ENCODE assay signal across 1 cellular context in the genomic region with DNA sequence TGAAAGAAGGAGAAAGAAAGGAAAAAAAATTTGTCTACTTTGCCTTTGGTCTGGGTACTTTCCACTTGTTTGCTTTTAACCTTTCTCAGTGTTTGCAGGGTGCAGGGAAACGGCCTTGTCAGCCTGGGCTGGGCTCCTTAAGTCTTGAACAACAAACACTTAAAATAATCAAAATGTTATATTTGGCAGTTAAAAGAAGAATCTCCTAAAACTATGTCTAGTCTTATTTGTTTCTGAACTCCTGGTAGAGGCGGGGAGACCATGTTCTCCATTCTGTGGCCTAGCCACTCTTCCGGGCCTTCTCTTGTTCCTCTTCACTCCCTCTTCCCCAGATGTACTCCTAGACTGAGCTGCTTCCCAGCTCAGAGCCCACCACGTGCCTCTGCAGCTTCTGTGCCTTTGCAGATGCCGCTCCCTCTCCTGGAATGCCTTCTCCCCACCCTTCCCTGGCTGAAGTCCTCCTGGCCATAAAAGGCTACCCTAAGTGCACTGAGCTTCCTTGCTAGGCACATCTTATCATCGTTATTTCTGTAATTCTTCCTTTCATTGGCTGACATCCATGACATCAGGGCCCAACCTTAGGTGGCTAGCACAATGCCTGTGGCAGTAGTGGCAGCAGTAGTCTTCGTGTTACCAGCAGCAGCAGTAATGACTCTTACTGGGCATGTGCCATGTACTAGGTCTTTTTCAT.
A peak's percentile ranks its signal among the peaks of the same experiment; 100 is the strongest.
TF ChIP-seq lines count a peak whose summit lies in the region.

No MANE protein-coding gene starts in this region.

TF ChIP-seq in H1, 55 proteins besides CTCF, POLR2A, EP300 and RAD21 (continued from another document):
- TF ChIP-seq, protein P1, sequence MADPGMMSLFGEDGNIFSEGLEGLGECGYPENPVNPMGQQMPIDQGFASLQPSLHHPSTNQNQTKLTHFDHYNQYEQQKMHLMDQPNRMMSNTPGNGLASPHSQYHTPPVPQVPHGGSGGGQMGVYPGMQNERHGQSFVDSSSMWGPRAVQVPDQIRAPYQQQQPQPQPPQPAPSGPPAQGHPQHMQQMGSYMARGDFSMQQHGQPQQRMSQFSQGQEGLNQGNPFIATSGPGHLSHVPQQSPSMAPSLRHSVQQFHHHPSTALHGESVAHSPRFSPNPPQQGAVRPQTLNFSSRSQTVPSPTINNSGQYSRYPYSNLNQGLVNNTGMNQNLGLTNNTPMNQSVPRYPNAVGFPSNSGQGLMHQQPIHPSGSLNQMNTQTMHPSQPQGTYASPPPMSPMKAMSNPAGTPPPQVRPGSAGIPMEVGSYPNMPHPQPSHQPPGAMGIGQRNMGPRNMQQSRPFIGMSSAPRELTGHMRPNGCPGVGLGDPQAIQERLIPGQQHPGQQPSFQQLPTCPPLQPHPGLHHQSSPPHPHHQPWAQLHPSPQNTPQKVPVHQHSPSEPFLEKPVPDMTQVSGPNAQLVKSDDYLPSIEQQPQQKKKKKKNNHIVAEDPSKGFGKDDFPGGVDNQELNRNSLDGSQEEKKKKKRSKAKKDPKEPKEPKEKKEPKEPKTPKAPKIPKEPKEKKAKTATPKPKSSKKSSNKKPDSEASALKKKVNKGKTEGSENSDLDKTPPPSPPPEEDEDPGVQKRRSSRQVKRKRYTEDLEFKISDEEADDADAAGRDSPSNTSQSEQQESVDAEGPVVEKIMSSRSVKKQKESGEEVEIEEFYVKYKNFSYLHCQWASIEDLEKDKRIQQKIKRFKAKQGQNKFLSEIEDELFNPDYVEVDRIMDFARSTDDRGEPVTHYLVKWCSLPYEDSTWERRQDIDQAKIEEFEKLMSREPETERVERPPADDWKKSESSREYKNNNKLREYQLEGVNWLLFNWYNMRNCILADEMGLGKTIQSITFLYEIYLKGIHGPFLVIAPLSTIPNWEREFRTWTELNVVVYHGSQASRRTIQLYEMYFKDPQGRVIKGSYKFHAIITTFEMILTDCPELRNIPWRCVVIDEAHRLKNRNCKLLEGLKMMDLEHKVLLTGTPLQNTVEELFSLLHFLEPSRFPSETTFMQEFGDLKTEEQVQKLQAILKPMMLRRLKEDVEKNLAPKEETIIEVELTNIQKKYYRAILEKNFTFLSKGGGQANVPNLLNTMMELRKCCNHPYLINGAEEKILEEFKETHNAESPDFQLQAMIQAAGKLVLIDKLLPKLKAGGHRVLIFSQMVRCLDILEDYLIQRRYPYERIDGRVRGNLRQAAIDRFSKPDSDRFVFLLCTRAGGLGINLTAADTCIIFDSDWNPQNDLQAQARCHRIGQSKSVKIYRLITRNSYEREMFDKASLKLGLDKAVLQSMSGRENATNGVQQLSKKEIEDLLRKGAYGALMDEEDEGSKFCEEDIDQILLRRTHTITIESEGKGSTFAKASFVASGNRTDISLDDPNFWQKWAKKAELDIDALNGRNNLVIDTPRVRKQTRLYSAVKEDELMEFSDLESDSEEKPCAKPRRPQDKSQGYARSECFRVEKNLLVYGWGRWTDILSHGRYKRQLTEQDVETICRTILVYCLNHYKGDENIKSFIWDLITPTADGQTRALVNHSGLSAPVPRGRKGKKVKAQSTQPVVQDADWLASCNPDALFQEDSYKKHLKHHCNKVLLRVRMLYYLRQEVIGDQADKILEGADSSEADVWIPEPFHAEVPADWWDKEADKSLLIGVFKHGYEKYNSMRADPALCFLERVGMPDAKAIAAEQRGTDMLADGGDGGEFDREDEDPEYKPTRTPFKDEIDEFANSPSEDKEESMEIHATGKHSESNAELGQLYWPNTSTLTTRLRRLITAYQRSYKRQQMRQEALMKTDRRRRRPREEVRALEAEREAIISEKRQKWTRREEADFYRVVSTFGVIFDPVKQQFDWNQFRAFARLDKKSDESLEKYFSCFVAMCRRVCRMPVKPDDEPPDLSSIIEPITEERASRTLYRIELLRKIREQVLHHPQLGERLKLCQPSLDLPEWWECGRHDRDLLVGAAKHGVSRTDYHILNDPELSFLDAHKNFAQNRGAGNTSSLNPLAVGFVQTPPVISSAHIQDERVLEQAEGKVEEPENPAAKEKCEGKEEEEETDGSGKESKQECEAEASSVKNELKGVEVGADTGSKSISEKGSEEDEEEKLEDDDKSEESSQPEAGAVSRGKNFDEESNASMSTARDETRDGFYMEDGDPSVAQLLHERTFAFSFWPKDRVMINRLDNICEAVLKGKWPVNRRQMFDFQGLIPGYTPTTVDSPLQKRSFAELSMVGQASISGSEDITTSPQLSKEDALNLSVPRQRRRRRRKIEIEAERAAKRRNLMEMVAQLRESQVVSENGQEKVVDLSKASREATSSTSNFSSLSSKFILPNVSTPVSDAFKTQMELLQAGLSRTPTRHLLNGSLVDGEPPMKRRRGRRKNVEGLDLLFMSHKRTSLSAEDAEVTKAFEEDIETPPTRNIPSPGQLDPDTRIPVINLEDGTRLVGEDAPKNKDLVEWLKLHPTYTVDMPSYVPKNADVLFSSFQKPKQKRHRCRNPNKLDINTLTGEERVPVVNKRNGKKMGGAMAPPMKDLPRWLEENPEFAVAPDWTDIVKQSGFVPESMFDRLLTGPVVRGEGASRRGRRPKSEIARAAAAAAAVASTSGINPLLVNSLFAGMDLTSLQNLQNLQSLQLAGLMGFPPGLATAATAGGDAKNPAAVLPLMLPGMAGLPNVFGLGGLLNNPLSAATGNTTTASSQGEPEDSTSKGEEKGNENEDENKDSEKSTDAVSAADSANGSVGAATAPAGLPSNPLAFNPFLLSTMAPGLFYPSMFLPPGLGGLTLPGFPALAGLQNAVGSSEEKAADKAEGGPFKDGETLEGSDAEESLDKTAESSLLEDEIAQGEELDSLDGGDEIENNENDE (IDR thresholded peaks at IDR 0.05; ENCODE audit: insufficient replicate concordance, low read length) = no peak
- TF ChIP-seq, protein P2, sequence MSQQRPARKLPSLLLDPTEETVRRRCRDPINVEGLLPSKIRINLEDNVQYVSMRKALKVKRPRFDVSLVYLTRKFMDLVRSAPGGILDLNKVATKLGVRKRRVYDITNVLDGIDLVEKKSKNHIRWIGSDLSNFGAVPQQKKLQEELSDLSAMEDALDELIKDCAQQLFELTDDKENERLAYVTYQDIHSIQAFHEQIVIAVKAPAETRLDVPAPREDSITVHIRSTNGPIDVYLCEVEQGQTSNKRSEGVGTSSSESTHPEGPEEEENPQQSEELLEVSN (IDR thresholded peaks at IDR 0.05) = peak; percentile 45; the same call in 1 of the 2 replicates
- TF ChIP-seq TEAD4 (IDR thresholded peaks at IDR 0.05; ENCODE audit: low read depth, low read length) = no peak
- TF ChIP-seq RNF2 (IDR thresholded peaks at IDR 0.05; ENCODE audit: borderline replicate concordance, low read depth, low read length, missing control alignments, poor library complexity, severe bottlenecking) = no peak
